ENCODE assay signal across 1 cellular context in the genomic region with DNA sequence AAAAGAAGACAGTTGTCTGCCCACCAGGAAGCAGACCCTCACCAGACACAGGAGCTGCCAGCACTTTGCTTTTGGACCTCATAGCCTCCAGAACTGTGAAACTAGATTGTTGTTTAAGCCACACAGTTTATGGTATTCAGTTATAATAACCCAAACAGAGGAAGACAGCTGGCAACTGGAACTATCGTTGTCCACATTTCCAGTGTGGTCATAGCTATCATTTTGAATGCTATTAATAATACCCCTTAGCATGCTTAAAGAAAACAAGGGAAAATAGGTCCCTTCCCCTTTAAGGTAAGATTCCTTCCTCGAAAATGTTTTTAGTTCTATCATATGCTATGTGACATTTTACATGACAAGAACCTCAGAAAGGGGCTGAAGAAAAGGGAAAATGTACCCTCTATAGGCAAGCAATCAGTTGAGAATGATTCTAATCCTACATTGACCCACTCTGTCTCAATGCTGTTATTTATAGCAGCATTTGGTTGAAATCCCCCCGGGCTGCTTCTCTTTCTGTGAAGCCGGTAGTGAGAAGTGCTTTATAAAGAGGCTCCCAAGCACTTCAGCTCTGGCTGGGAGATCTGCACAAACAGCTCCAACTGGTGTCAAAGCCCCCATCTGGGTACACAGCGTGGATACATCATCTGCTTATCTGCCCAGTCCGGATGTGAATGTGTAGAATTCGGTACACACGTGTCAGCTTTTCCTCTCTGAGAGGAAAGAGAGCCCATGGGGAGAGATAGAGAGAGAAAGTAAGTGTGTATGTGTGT.
TF ChIP-seq lines count a peak whose summit lies in the region.

No MANE protein-coding gene starts in this region.

TF ChIP-seq in HepG2, 621 proteins besides CTCF, POLR2A, EP300 and RAD21:
- TF ChIP-seq, protein P1, sequence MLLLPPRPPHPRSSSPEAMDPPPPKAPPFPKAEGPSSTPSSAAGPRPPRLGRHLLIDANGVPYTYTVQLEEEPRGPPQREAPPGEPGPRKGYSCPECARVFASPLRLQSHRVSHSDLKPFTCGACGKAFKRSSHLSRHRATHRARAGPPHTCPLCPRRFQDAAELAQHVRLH (CRISPR knock-in tag; IDR thresholded peaks at IDR 0.05; ENCODE audit: borderline replicate concordance, low read depth) = no peak
- no peak for TF ChIP-seq ZNF780A (CRISPR knock-in tag; IDR thresholded peaks at IDR 0.05)
- no peak for TF ChIP-seq BCL6 (CRISPR knock-in tag; IDR thresholded peaks at IDR 0.05)
- TF ChIP-seq THYN1 (CRISPR knock-in tag; IDR thresholded peaks at IDR 0.05; ENCODE audit: borderline replicate concordance, low read depth) = no peak
- TF ChIP-seq ZNF761 (CRISPR knock-in tag; conservative IDR thresholded peaks at IDR 0.05) = no peak
TF ChIP-seq in HepG2: peak in this region for 0.
